In genomic region chr20:33674294-33675126, GRCh38 we compare ENCODE assay signal across 8 cellular contexts. TPM values are rescaled to one million over a fixed set of nuclear protein-coding genes. Genes with fewer than 3 reads are reported as not detected.
A peak's percentile ranks its signal among the peaks of the same experiment; 100 is the strongest.
DNase-seq lines count a peak whose midpoint lies in the region; ATAC-seq and TF ChIP-seq lines count a peak whose summit lies in the region.

NECAB3 (minus strand) TSS chr20:33674428; CDS start chr20:33674352, 76 bp downstream.

- no peak within 1 kb of the TSS for H3K27ac ChIP-seq in CD8-positive, alpha-beta T cell (ENCODE audit: low read depth, low read length)
- H3K27ac ChIP-seq in upper lobe of right lung, result peak within 1 kb of the TSS; percentile 81

- CTCF ChIA-PET in CD8-positive, alpha-beta T cell (lab: Charles Lee), result interaction anchor here (1.1 kb wide), 1 partner anchor 21 kb away, joined by 3 read pairs; no protein-coding TSS in a partner anchor

- H3K27me3 Mint-ChIP-seq in CD8-positive, alpha-beta T cell (ENCODE audit: low read depth), result no peaks in the 10 kb centered on the region
- no peaks in the 10 kb centered on the region for H3K27me3 Mint-ChIP-seq in activated naive CD4-positive, alpha-beta T cell treated with anti-CD3 and anti-CD28 coated beads, Interleukin-2, amount 50 U/mL, for 24 hours

- intact Hi-C loops in CD8-positive, alpha-beta T cell (cut with DNase I, micrococcal nuclease), result loop anchor here in 1 of 2 experiments (1.0 kb wide), 1 partner anchor 12 kb away; the partner anchor contains the start of gene E2F1
- intact Hi-C loops in upper lobe of right lung (cut with DNase I), result no loop called here

- H3K27ac Mint-ChIP-seq in CD8-positive, alpha-beta T cell, result peak within 1 kb of the TSS; percentile 77
- H3K27ac Mint-ChIP-seq in activated naive CD4-positive, alpha-beta T cell treated with anti-CD3 and anti-CD28 coated beads, Interleukin-2, amount 50 U/mL, for 24 hours, result peak within 1 kb of the TSS; percentile 89

- peak within 1 kb of the TSS; percentile 84 for H3K4me3 Mint-ChIP-seq in CD8-positive, alpha-beta T cell
- H3K4me3 Mint-ChIP-seq in activated naive CD4-positive, alpha-beta T cell treated with anti-CD3 and anti-CD28 coated beads, Interleukin-2, amount 50 U/mL, for 24 hours, result peak within 1 kb of the TSS; percentile 89

- H3K4me3 ChIP-seq in CD8-positive, alpha-beta T cell (ENCODE audit: low read depth, low read length), result peak within 1 kb of the TSS; percentile 45
- H3K4me3 ChIP-seq in neuron (ENCODE audit: low read length) (peak within 1 kb of the TSS; percentile 73), upper lobe of right lung (peak within 1 kb of the TSS; percentile 66)

- peaks cover 2% of the 10 kb centered on the region for H3K36me3 Mint-ChIP-seq in CD8-positive, alpha-beta T cell
- H3K36me3 Mint-ChIP-seq in activated naive CD4-positive, alpha-beta T cell treated with anti-CD3 and anti-CD28 coated beads, Interleukin-2, amount 50 U/mL, for 24 hours, result no peaks in the 10 kb centered on the region

- H2AFZ ChIP-seq in neuron (ENCODE audit: low read depth, low read length), result peak within 1 kb of the TSS; percentile 66

- POLR2A ChIA-PET in CD8-positive, alpha-beta T cell (lab: Charles Lee), result interaction anchor here (1.2 to 1.4 kb wide), 2 partner anchors 10 to 50 kb away, joined by 3 to 4 read pairs; no protein-coding TSS in a partner anchor

- peak; percentile 19; the same call in 1 of the 2 replicates for TF ChIP-seq EP300 in Ishikawa (IDR thresholded peaks at IDR 0.05; ENCODE audit: borderline replicate concordance)

- TF ChIP-seq RAD21 in Ishikawa (IDR thresholded peaks at IDR 0.05; ENCODE audit: low read depth), result no peak

- H3K9me3 ChIP-seq in CD8-positive, alpha-beta T cell (ENCODE audit: low read length), result no peaks in the 10 kb centered on the region
- no peaks in the 10 kb centered on the region for H3K9me3 ChIP-seq in neuron (ENCODE audit: low read length)
- H3K9me3 ChIP-seq in upper lobe of right lung, result no peaks in the 10 kb centered on the region

- H3K4me1 Mint-ChIP-seq in CD8-positive, alpha-beta T cell (ENCODE audit: low read depth), result peaks cover 30% of the 10 kb centered on the region
- H3K4me1 Mint-ChIP-seq in activated naive CD4-positive, alpha-beta T cell treated with anti-CD3 and anti-CD28 coated beads, Interleukin-2, amount 50 U/mL, for 24 hours, result peaks cover 46% of the 10 kb centered on the region

- peak; percentile 84 for TF ChIP-seq POLR2A in Raji (IDR thresholded peaks at IDR 0.05; ENCODE audit: insufficient read depth, low read depth, low read length)

- H3K9me3 Mint-ChIP-seq in CD8-positive, alpha-beta T cell, result no peaks in the 10 kb centered on the region
- H3K9me3 Mint-ChIP-seq in activated naive CD4-positive, alpha-beta T cell treated with anti-CD3 and anti-CD28 coated beads, Interleukin-2, amount 50 U/mL, for 24 hours, result no peaks in the 10 kb centered on the region

- no peak for TF ChIP-seq CTCF in CD8-positive, alpha-beta T cell (IDR thresholded peaks at IDR 0.05)
- TF ChIP-seq CTCF in upper lobe of right lung (IDR thresholded peaks at IDR 0.05), result no peak

- peak in 5 of 7 experiments; percentile 42 to 74 (median 56) for DNase-seq in CD8-positive, alpha-beta T cell
- DNase-seq in glomerular endothelial cell (ENCODE audit: extremely low read depth, low read depth, low spot score), result no peak
- peak; percentile 92 for DNase-seq in upper lobe of right lung

- peaks cover 31% of the 10 kb centered on the region for H3K4me1 ChIP-seq in CD8-positive, alpha-beta T cell (ENCODE audit: insufficient read depth, low read length)
- H3K4me1 ChIP-seq in neuron (ENCODE audit: insufficient read depth, low read length) (peaks cover 32% of the 10 kb centered on the region), upper lobe of right lung (peaks cover 26% of the 10 kb centered on the region)

- H3K27me3 ChIP-seq in CD8-positive, alpha-beta T cell (ENCODE audit: insufficient read depth, low read length), result no peaks in the 10 kb centered on the region
- H3K27me3 ChIP-seq in neuron (ENCODE audit: insufficient read depth, low read length) (no peaks in the 10 kb centered on the region), upper lobe of right lung (no peaks in the 10 kb centered on the region)

- no peaks in the 10 kb centered on the region for H3K36me3 ChIP-seq in CD8-positive, alpha-beta T cell (ENCODE audit: insufficient read depth, low read length)
- peaks cover 35% of the 10 kb centered on the region for H3K36me3 ChIP-seq in neuron (ENCODE audit: insufficient read depth, low read length)
- peaks cover 7% of the 10 kb centered on the region for H3K36me3 ChIP-seq in upper lobe of right lung

- peak; percentile 76 for ATAC-seq in CD8-positive, alpha-beta T cell
- ATAC-seq in GM19452 (IDR thresholded peaks at IDR 0.05; ENCODE audit: unreplicated experiment) (peak; percentile 54), upper lobe of right lung (peak; percentile 92)

TF ChIP-seq in Ishikawa, 13 proteins besides CTCF, POLR2A, EP300 and RAD21:
- no peak for TF ChIP-seq TEAD4 (IDR thresholded peaks at IDR 0.05)
- TF ChIP-seq YY1 (IDR thresholded peaks at IDR 0.05; ENCODE audit: low read depth), result peak; percentile 38; the same call in 1 of the 2 replicates
- TF ChIP-seq MAX (IDR thresholded peaks at IDR 0.05), result peak; percentile 70
TF ChIP-seq in Ishikawa: peak in this region for 2.

RNA-seq across cellular contexts. Expression of gene NECAB3, which starts in this region (rescaled TPM):
- total RNA-seq in CD8-positive, alpha-beta T cell, result 1 to 10 TPM; 5.7 to 5.9 TPM
- total RNA-seq in glomerular endothelial cell (18.2 and 31.9 TPM in 2 replicates), upper lobe of right lung (56.2 TPM)
